7 cellular contexts compared by ENCODE assay signal in genomic region chr12:103966736-103967135, GRCh38. TPM values are rescaled to one million over a fixed set of nuclear protein-coding genes. Genes with fewer than 3 reads are reported as not detected.
A peak's percentile ranks its signal among the peaks of the same experiment; 100 is the strongest.
DNase-seq lines count a peak whose midpoint lies in the region; ATAC-seq and TF ChIP-seq lines count a peak whose summit lies in the region.

No MANE protein-coding gene starts in this region.

- H3K27me3 Mint-ChIP-seq in activated T-helper 1 cell treated with anti-CD3 and anti-CD28 coated beads, Interleukin-12 subunit alpha, Interleukin-12 subunit beta, Interleukin-2, Interleukin-4 antibody, amounts not matched to agents 30 ng/mL and 10 ng/mL and 1 ng/mL, durations not matched to agents 14 hours and 24 hours and 36 hours (ENCODE audit: insufficient read depth): no peaks in the 10 kb centered on the region
- H3K27me3 Mint-ChIP-seq in stimulated activated memory B cell treated with anti-CD40 and anti-IgM and Interleukin-4, amounts not matched to agents 10 μg/mL and 1 μg/mL and 100 μg/mL, for 72 hours: no peaks in the 10 kb centered on the region

- TF ChIP-seq CTCF in HEK293 (tag by site-specific recombination; IDR thresholded peaks at IDR 0.05): no peak

- H3K27ac Mint-ChIP-seq in activated T-helper 1 cell treated with anti-CD3 and anti-CD28 coated beads, Interleukin-12 subunit alpha, Interleukin-12 subunit beta, Interleukin-2, Interleukin-4 antibody, amounts not matched to agents 30 ng/mL and 10 ng/mL and 1 ng/mL, durations not matched to agents 14 hours and 24 hours and 36 hours: peak overlapping the region; percentile 99
- H3K27ac Mint-ChIP-seq in stimulated activated memory B cell treated with anti-CD40 and anti-IgM and Interleukin-4, amounts not matched to agents 10 μg/mL and 1 μg/mL and 100 μg/mL, for 72 hours: peak overlapping the region; percentile 97

- CTCF ChIA-PET in HEK293 (lab: Yijun Ruan, JAX): interaction anchor here (0.6 to 1.4 kb wide), 3 partner anchors 13 to 143 kb away, joined by 4 read pairs; no protein-coding TSS in a partner anchor

- H3K4me1 ChIP-seq in HEK293 (ENCODE audit: control insufficient read depth, insufficient read depth, low read length) (peaks cover 7% of the 10 kb centered on the region), iPS DF 6.9 (ENCODE audit: control insufficient read depth, insufficient read depth, low read length) (no peaks in the 10 kb centered on the region)

- H3K4me3 ChIP-seq in HEK293 (ENCODE audit: low read depth, low read length): peak overlapping the region; percentile 83
- peak overlapping the region; percentile 78; the same call in 1 of the 2 replicates for H3K4me3 ChIP-seq in iPS DF 6.9 (ENCODE audit: low read length)

- H3K27ac ChIP-seq in HEK293 (ENCODE audit: extremely low read depth, low read depth, low read length) (no peak overlapping the region), iPS DF 6.9 (ENCODE audit: low read length) (no peak overlapping the region)

- peaks cover 47% of the 10 kb centered on the region for H3K4me1 Mint-ChIP-seq in activated T-helper 1 cell treated with anti-CD3 and anti-CD28 coated beads, Interleukin-12 subunit alpha, Interleukin-12 subunit beta, Interleukin-2, Interleukin-4 antibody, amounts not matched to agents 30 ng/mL and 10 ng/mL and 1 ng/mL, durations not matched to agents 14 hours and 24 hours and 36 hours (ENCODE audit: low read depth)
- peaks cover 46% of the 10 kb centered on the region for H3K4me1 Mint-ChIP-seq in stimulated activated memory B cell treated with anti-CD40 and anti-IgM and Interleukin-4, amounts not matched to agents 10 μg/mL and 1 μg/mL and 100 μg/mL, for 72 hours

- H3K9me3 Mint-ChIP-seq in activated T-helper 1 cell treated with anti-CD3 and anti-CD28 coated beads, Interleukin-12 subunit alpha, Interleukin-12 subunit beta, Interleukin-2, Interleukin-4 antibody, amounts not matched to agents 30 ng/mL and 10 ng/mL and 1 ng/mL, durations not matched to agents 14 hours and 24 hours and 36 hours: no peaks in the 10 kb centered on the region
- H3K9me3 Mint-ChIP-seq in stimulated activated memory B cell treated with anti-CD40 and anti-IgM and Interleukin-4, amounts not matched to agents 10 μg/mL and 1 μg/mL and 100 μg/mL, for 72 hours: no peaks in the 10 kb centered on the region

- peaks cover 20% of the 10 kb centered on the region for H3K36me3 Mint-ChIP-seq in activated T-helper 1 cell treated with anti-CD3 and anti-CD28 coated beads, Interleukin-12 subunit alpha, Interleukin-12 subunit beta, Interleukin-2, Interleukin-4 antibody, amounts not matched to agents 30 ng/mL and 10 ng/mL and 1 ng/mL, durations not matched to agents 14 hours and 24 hours and 36 hours (ENCODE audit: low read depth)
- H3K36me3 Mint-ChIP-seq in stimulated activated memory B cell treated with anti-CD40 and anti-IgM and Interleukin-4, amounts not matched to agents 10 μg/mL and 1 μg/mL and 100 μg/mL, for 72 hours: peaks cover 14% of the 10 kb centered on the region

- H3K4me3 Mint-ChIP-seq in activated T-helper 1 cell treated with anti-CD3 and anti-CD28 coated beads, Interleukin-12 subunit alpha, Interleukin-12 subunit beta, Interleukin-2, Interleukin-4 antibody, amounts not matched to agents 30 ng/mL and 10 ng/mL and 1 ng/mL, durations not matched to agents 14 hours and 24 hours and 36 hours: peak overlapping the region; percentile 98
- H3K4me3 Mint-ChIP-seq in stimulated activated memory B cell treated with anti-CD40 and anti-IgM and Interleukin-4, amounts not matched to agents 10 μg/mL and 1 μg/mL and 100 μg/mL, for 72 hours: peak overlapping the region; percentile 97

- H3K27me3 ChIP-seq in iPS DF 6.9 (ENCODE audit: control insufficient read depth, insufficient read depth, low read length): no peaks in the 10 kb centered on the region; the same call in 1 of the 2 replicates

- peaks cover 5 to 37% of the 10 kb centered on the region in 2 experiments; a peak in 2 of 3 replicates for H3K36me3 ChIP-seq in HEK293 (ENCODE audit: control insufficient read depth in 2 of 2, insufficient read depth in 1 of 2, low read length in 2 of 2)
- no peaks in the 10 kb centered on the region; the same call in 1 of the 2 replicates for H3K36me3 ChIP-seq in iPS DF 6.9 (ENCODE audit: control insufficient read depth, insufficient read depth, low read length)

- DNase-seq in activated T-helper 1 cell treated with anti-CD3 and anti-CD28 coated beads, Interleukin-12 subunit alpha, Interleukin-12 subunit beta, Interleukin-2, Interleukin-4 antibody, amounts not matched to agents 30 ng/mL and 10 ng/mL and 1 ng/mL, durations not matched to agents 14 hours and 24 hours and 36 hours (ENCODE audit: low spot score): no peak
- no peak for DNase-seq in iPS DF 6.9 (ENCODE audit: low read depth, low spot score)
- DNase-seq in HPDE6-E6E7 (ENCODE audit: extremely low spot score): no peak
- no peak for DNase-seq in activated effector memory CD4-positive, alpha-beta T cell treated with Interleukin-2 at 50 U/mL for 16 hours
- no peak for DNase-seq in NCI-H146 (lab: John Stamatoyannopoulos, UW)

- no peak for ATAC-seq in stimulated activated memory B cell treated with anti-CD40 and anti-IgM and Interleukin-4, amounts not matched to agents 10 μg/mL and 1 μg/mL and 100 μg/mL, for 72 hours

- intact Hi-C loops in activated T-helper 1 cell treated with anti-CD3 and anti-CD28 coated beads, Interleukin-12 subunit alpha, Interleukin-12 subunit beta, Interleukin-2, Interleukin-4 antibody, amounts not matched to agents 30 ng/mL and 10 ng/mL and 1 ng/mL, durations not matched to agents 14 hours and 24 hours and 36 hours (cut with micrococcal nuclease): loop anchor here (2.0 to 5.0 kb wide), 3 partner anchors 320 to 1261 kb away; partner anchors contain the start of gene EID3

- POLR2A ChIA-PET in HEK293 (lab: Yijun Ruan, JAX): interaction anchor here (0.6 to 4.1 kb wide), 12 partner anchors 10 to 171 kb away, joined by 3 to 80 read pairs (median 12); partner anchors contain the start of genes GLT8D2, HCFC2, HSP90B1 and NFYB

- no CpG with 5 or more reads among the region's 1 CpG for WGBS in iPS DF 6.9 (ENCODE audit: insufficient coverage, insufficient read length)

- H3K9me3 ChIP-seq in HEK293 (ENCODE audit: control insufficient read depth, insufficient read depth, low read depth, low read length) (no peaks in the 10 kb centered on the region), iPS DF 6.9 (ENCODE audit: control insufficient read depth, insufficient read depth, low read length) (no peaks in the 10 kb centered on the region)

TF ChIP-seq in HEK293, 187 proteins besides CTCF, POLR2A, EP300 and RAD21:
- TF ChIP-seq OSR2 (tag by site-specific recombination; IDR thresholded peaks at IDR 0.05): no peak
- no peak for TF ChIP-seq ZEB2 (tag by site-specific recombination; IDR thresholded peaks at IDR 0.05)

RNA-seq across cellular contexts. Expression of gene TDG, which starts 1.1 kb away (rescaled TPM):
- total RNA-seq in activated T-helper 1 cell treated with anti-CD3 and anti-CD28 coated beads, Interleukin-12 subunit alpha, Interleukin-12 subunit beta, Interleukin-2, Interleukin-4 antibody, amounts not matched to agents 30 ng/mL and 10 ng/mL and 1 ng/mL, durations not matched to agents 14 hours and 24 hours and 36 hours: 80.4 and 81.6 TPM in 2 replicates

RNA-seq across cellular contexts. Expression of gene HSP90B1, which starts 36.5 kb away (rescaled TPM):
- 427 and 446 TPM in 2 replicates for total RNA-seq in activated T-helper 1 cell treated with anti-CD3 and anti-CD28 coated beads, Interleukin-12 subunit alpha, Interleukin-12 subunit beta, Interleukin-2, Interleukin-4 antibody, amounts not matched to agents 30 ng/mL and 10 ng/mL and 1 ng/mL, durations not matched to agents 14 hours and 24 hours and 36 hours
